29 cellular contexts compared by ENCODE assay signal in genomic region chr2:202754936-202755335, GRCh38.
DNase-seq lines count a peak whose midpoint lies in the region; ATAC-seq and TF ChIP-seq lines count a peak whose summit lies in the region.
"Had no signal": no experiment of that assay in that cellular context is flagged by ENCODE, and none has a peak within 500 bp of the region (broad histone marks: within the 10 kb centered on the region; RNA-seq: fewer than 3 reads in every experiment).

No MANE protein-coding gene starts in this region.

- no peak overlapping the region for H2BK120ac ChIP-seq in H9 (ENCODE audit: low read depth, low read length, poor library complexity, severe bottlenecking)

- H3T11ph ChIP-seq in H9 (ENCODE audit: low read length): no peak overlapping the region

- intact Hi-C loops in A673 (cut with micrococcal nuclease; ENCODE audit: unreplicated experiment): no loop called here

- no peak overlapping the region for H2AFZ ChIP-seq in H9 (ENCODE audit: low read length)

- H2AK5ac ChIP-seq in H9 (ENCODE audit: insufficient read length, low read length): no peak overlapping the region

- H2BK5ac ChIP-seq in H9 (ENCODE audit: insufficient read length, low read length): no peak overlapping the region

- WGBS in H9 (ENCODE audit: extremely low coverage, insufficient read length, low lambda C conversion rate): no CpG with 5 or more reads among the region's 6 CpGs

- no peak for DNase-seq in activated CD4-positive, alpha-beta T cell treated with anti-CD3 and anti-CD28 coated beads, Interleukin-2, amount 10 ng/mL, durations not matched to agents 7 days and 5 days
- DNase-seq in activated CD4-positive, alpha-beta T cell treated with anti-CD3 and anti-CD28 coated beads, Interleukin-2, amount 50 U/mL, for 4 hours: no peak
- DNase-seq in H9 (no peak), putamen (ENCODE audit: low spot score) (peak; percentile 2), DMS53 (lab: John Stamatoyannopoulos, UW) (no peak), A673 (ENCODE audit: low spot score) (no peak), left lobe of liver (ENCODE audit: low spot score) (no peak)
- no peak for DNase-seq in activated naive CD8-positive, alpha-beta T cell treated with anti-CD3 and anti-CD28 coated beads for 36 hours
- DNase-seq: 8988T; activated CD4-positive, alpha-beta memory T cell treated with anti-CD3 and anti-CD28 coated beads for 36 hours; activated CD4-positive, CD25-positive, alpha-beta regulatory T cell; activated CD8-positive, alpha-beta memory T cell treated with anti-CD3 and anti-CD28 coated beads, Interleukin-2, amount 50 U/mL, for 48 hours; Calu3; DMS79 treated with DMSO at 0.1 percent for 48 hours; effector memory CD4-positive, alpha-beta T cell; GF-D8; HFFc6; left ventricle myocardium inferior; MM.1S; NCI-H2029; NCI-H510A treated with DMSO at 0.1 percent for 48 hours; sigmoid colon; stimulated activated CD4-positive, alpha-beta T cell treated with anti-CD3 and anti-CD28 coated beads, Interleukin-15, amount 100 ng/mL, for 24 hours; T-cell had no signal

- no peak overlapping the region for H4K5ac ChIP-seq in H9 (ENCODE audit: insufficient read length, low read depth, low read length)

- H3K23me2 ChIP-seq in H9 (ENCODE audit: insufficient read length, low read depth, low read length, poor library complexity, severe bottlenecking): no peaks in the 10 kb centered on the region

- H3K27me3 Mint-ChIP-seq in activated CD4-positive, alpha-beta T cell treated with anti-CD3 and anti-CD28 coated beads, Interleukin-2, amount 10 ng/mL, durations not matched to agents 7 days and 5 days: no peaks in the 10 kb centered on the region
- H3K27me3 Mint-ChIP-seq in H9 (ENCODE audit: low read depth): no peaks in the 10 kb centered on the region
- no peaks in the 10 kb centered on the region for H3K27me3 Mint-ChIP-seq in activated naive CD8-positive, alpha-beta T cell treated with anti-CD3 and anti-CD28 coated beads for 36 hours
- H3K27me3 Mint-ChIP-seq: activated CD4-positive, alpha-beta memory T cell treated with anti-CD3 and anti-CD28 coated beads for 36 hours; activated T-helper 17 cell treated with anti-CD3 and anti-CD28 coated beads, Interleukin-2, amount 50 U/mL, for 72 hours; progenitor cell of endocrine pancreas; stimulated activated memory B cell treated with anti-CD40 and anti-IgM and Interleukin-4, amounts not matched to agents 10 μg/mL and 1 μg/mL and 100 μg/mL, for 72 hours; T-cell had no signal

- H3K14ac ChIP-seq in H9 (ENCODE audit: insufficient read depth, low read length): no peak overlapping the region

- H4K8ac ChIP-seq in H9 (replicated peaks; ENCODE audit: insufficient read length, low read depth, low read length): no peak overlapping the region

- H3K4me1 ChIP-seq in H9 (ENCODE audit: insufficient read depth, low read length): no peaks in the 10 kb centered on the region
- no peaks in the 10 kb centered on the region for H3K4me1 ChIP-seq in A673 (ENCODE audit: insufficient read depth, low read length, poor library complexity, severe bottlenecking)
- H3K4me1 ChIP-seq: left ventricle myocardium inferior had no signal

- H4K91ac ChIP-seq in H9 (ENCODE audit: insufficient read length, low read depth, low read length): no peak overlapping the region

- peaks cover 3% of the 10 kb centered on the region for H3K9me3 Mint-ChIP-seq in activated CD4-positive, alpha-beta T cell treated with anti-CD3 and anti-CD28 coated beads, Interleukin-2, amount 10 ng/mL, durations not matched to agents 7 days and 5 days
- H3K9me3 Mint-ChIP-seq in H9: peaks cover 0 to 10% of the 10 kb centered on the region in 2 experiments; a peak in 1 of 5 replicates
- H3K9me3 Mint-ChIP-seq in activated naive CD8-positive, alpha-beta T cell treated with anti-CD3 and anti-CD28 coated beads for 36 hours: peaks cover 13% of the 10 kb centered on the region
- H3K9me3 Mint-ChIP-seq: activated T-helper 17 cell treated with anti-CD3 and anti-CD28 coated beads, Interleukin-2, amount 50 U/mL, for 72 hours; HFFc6; stimulated activated memory B cell treated with anti-CD40 and anti-IgM and Interleukin-4, amounts not matched to agents 10 μg/mL and 1 μg/mL and 100 μg/mL, for 72 hours had no signal

- no peak overlapping the region for H3K4ac ChIP-seq in H9 (ENCODE audit: low read depth, low read length)

- no peak overlapping the region for H2BK15ac ChIP-seq in H9 (ENCODE audit: low read depth, low read length)

- peaks cover 23% of the 10 kb centered on the region for H3K4me1 Mint-ChIP-seq in activated CD4-positive, alpha-beta T cell treated with anti-CD3 and anti-CD28 coated beads, Interleukin-2, amount 10 ng/mL, durations not matched to agents 7 days and 5 days
- no peaks in the 10 kb centered on the region for H3K4me1 Mint-ChIP-seq in H9
- peaks cover 44% of the 10 kb centered on the region for H3K4me1 Mint-ChIP-seq in activated naive CD8-positive, alpha-beta T cell treated with anti-CD3 and anti-CD28 coated beads for 36 hours

- H3K36me3 ChIP-seq in A673 (ENCODE audit: insufficient read depth, low read length, poor library complexity, severe bottlenecking): no peaks in the 10 kb centered on the region

- no peak overlapping the region for H3K4me2 ChIP-seq in H9 (ENCODE audit: insufficient read depth, insufficient read length, low read length)
- H3K4me2 ChIP-seq: KMS-11 had no signal

- no peak overlapping the region for H3K9ac ChIP-seq in H9 (ENCODE audit: extremely low read depth, insufficient read length, low read length)
- H3K9ac ChIP-seq: KMS-11 had no signal

- H2BK12ac ChIP-seq in H9 (ENCODE audit: insufficient read length, low read depth, low read length): no peak overlapping the region

- no peaks in the 10 kb centered on the region for H4K20me1 ChIP-seq in H9 (ENCODE audit: control insufficient read depth, insufficient read depth, insufficient read length)

- H2BK20ac ChIP-seq in H9 (ENCODE audit: low read depth, low read length, poor library complexity, severe bottlenecking): no peak overlapping the region

- CTCF ChIA-PET in activated CD4-positive, alpha-beta T cell treated with anti-CD3 and anti-CD28 coated beads, Interleukin-2, amount 10 ng/mL, durations not matched to agents 7 days and 5 days (lab: Charles Lee): no interaction called here
- CTCF ChIA-PET in A673 (lab: Charles Lee): no interaction called here

- H3K27me3 ChIP-seq in H9 (ENCODE audit: insufficient read depth, low read length) (no peaks in the 10 kb centered on the region), A673 (replicated peaks; ENCODE audit: insufficient read depth, low read depth, low read length, poor library complexity) (no peaks in the 10 kb centered on the region)
- H3K27me3 ChIP-seq: sigmoid colon had no signal

- no peak overlapping the region for H3K23ac ChIP-seq in H9 (ENCODE audit: insufficient read length, low read depth, low read length)

- POLR2A ChIA-PET in activated CD4-positive, alpha-beta T cell treated with anti-CD3 and anti-CD28 coated beads, Interleukin-2, amount 10 ng/mL, durations not matched to agents 7 days and 5 days (lab: Charles Lee): no interaction called here
- POLR2A ChIA-PET in A673 (lab: Charles Lee; ENCODE audit: low non-redundant PET): no interaction called here

- TF ChIP-seq CTCF in H9 (conservative IDR thresholded peaks at IDR 0.05) (no peak), A673 (conservative IDR thresholded peaks at IDR 0.05; ENCODE audit: low read depth, low read length) (no peak)

- no peak overlapping the region for H3K18ac ChIP-seq in H9 (ENCODE audit: insufficient read length, low read depth, low read length)

- no peak for ATAC-seq in left lobe of liver
- ATAC-seq: activated T-helper 17 cell treated with anti-CD3 and anti-CD28 coated beads, Interleukin-2, amount 50 U/mL, for 72 hours; stimulated activated memory B cell treated with anti-CD40 and anti-IgM and Interleukin-4, amounts not matched to agents 10 μg/mL and 1 μg/mL and 100 μg/mL, for 72 hours; T-cell had no signal

- BruUV-seq in A673 (replicated peaks; lab: Mats Ljungman, UMichigan): no TSS peak

- no peaks in the 10 kb centered on the region for H3K79me2 ChIP-seq in H9 (ENCODE audit: insufficient read depth, low read length)

- H3K9me3 ChIP-seq in H9 (ENCODE audit: control insufficient read depth, low read depth, low read length): no peaks in the 10 kb centered on the region
- no peaks in the 10 kb centered on the region for H3K9me3 ChIP-seq in A673 (ENCODE audit: low read depth, low read length, poor library complexity, severe bottlenecking)
- H3K9me3 ChIP-seq: sigmoid colon had no signal

- H3K4me3 Mint-ChIP-seq in activated CD4-positive, alpha-beta T cell treated with anti-CD3 and anti-CD28 coated beads, Interleukin-2, amount 10 ng/mL, durations not matched to agents 7 days and 5 days: no peak overlapping the region
- no peak overlapping the region for H3K4me3 Mint-ChIP-seq in H9
- H3K4me3 Mint-ChIP-seq in activated naive CD8-positive, alpha-beta T cell treated with anti-CD3 and anti-CD28 coated beads for 36 hours: no peak overlapping the region
- H3K4me3 Mint-ChIP-seq: activated CD4-positive, alpha-beta memory T cell treated with anti-CD3 and anti-CD28 coated beads for 36 hours; activated T-helper 17 cell treated with anti-CD3 and anti-CD28 coated beads, Interleukin-2, amount 50 U/mL, for 72 hours; HFFc6; stimulated activated memory B cell treated with anti-CD40 and anti-IgM and Interleukin-4, amounts not matched to agents 10 μg/mL and 1 μg/mL and 100 μg/mL, for 72 hours; T-cell had no signal

- H3K36me3 Mint-ChIP-seq in activated CD4-positive, alpha-beta T cell treated with anti-CD3 and anti-CD28 coated beads, Interleukin-2, amount 10 ng/mL, durations not matched to agents 7 days and 5 days (ENCODE audit: low read depth): peaks cover 46% of the 10 kb centered on the region
- peaks cover 22 to 40% (median 36%) of the 10 kb centered on the region in 3 experiments for H3K36me3 Mint-ChIP-seq in H9 (ENCODE audit: insufficient read depth in 1 of 3, low read depth in 3 of 3)
- peaks cover 47% of the 10 kb centered on the region for H3K36me3 Mint-ChIP-seq in activated naive CD8-positive, alpha-beta T cell treated with anti-CD3 and anti-CD28 coated beads for 36 hours

- peak overlapping the region; percentile 66 for H3K27ac Mint-ChIP-seq in activated CD4-positive, alpha-beta T cell treated with anti-CD3 and anti-CD28 coated beads, Interleukin-2, amount 10 ng/mL, durations not matched to agents 7 days and 5 days
- peak overlapping the region in 2 of 3 experiments; percentile 16 to 33; a peak in 3 of 7 replicates for H3K27ac Mint-ChIP-seq in H9
- H3K27ac Mint-ChIP-seq in activated naive CD8-positive, alpha-beta T cell treated with anti-CD3 and anti-CD28 coated beads for 36 hours: peak overlapping the region; percentile 16
- H3K27ac Mint-ChIP-seq: activated CD4-positive, alpha-beta memory T cell treated with anti-CD3 and anti-CD28 coated beads for 36 hours; activated T-helper 17 cell treated with anti-CD3 and anti-CD28 coated beads, Interleukin-2, amount 50 U/mL, for 72 hours; HFFc6 had no signal

- H3K79me1 ChIP-seq in H9 (ENCODE audit: insufficient read depth, low read depth, low read length, poor library complexity, severe bottlenecking): no peaks in the 10 kb centered on the region

- no peak overlapping the region for H3K56ac ChIP-seq in H9 (ENCODE audit: insufficient read length, low read depth, low read length)

- H3K4me3 ChIP-seq in A673 (ENCODE audit: low read depth, low read length, poor library complexity, severe bottlenecking): no peak overlapping the region
- H3K4me3 ChIP-seq: coronary artery, left ventricle myocardium inferior, sigmoid colon had no signal

- H3K27ac ChIP-seq in H9 (ENCODE audit: insufficient read length, low read depth, low read length) (no peak overlapping the region), A673 (ENCODE audit: low read depth, low read length, poor library complexity, severe bottlenecking) (no peak overlapping the region)
- H3K27ac ChIP-seq: coronary artery, KMS-11, left ventricle myocardium inferior, sigmoid colon had no signal

Comparison
In these comparisons a context has a peak if more than half of its experiments do, and no peak if none do; other contexts are left out.
1. H3K27ac Mint-ChIP-seq: peak in every context shown above with its lines; median percentile 66 in activated CD4-positive, alpha-beta T cell treated with anti-CD3 and anti-CD28 coated beads, Interleukin-2, amount 10 ng/mL, durations not matched to agents 7 days and 5 days; 24 in H9; 16 in activated naive CD8-positive, alpha-beta T cell treated with anti-CD3 and anti-CD28 coated beads for 36 hours.